Comparison of ENCODE assay signal across 9 cellular contexts in genomic region chr12:50985322-50985721, GRCh38. TPM values are rescaled to one million over a fixed set of nuclear protein-coding genes. Genes with fewer than 3 reads are reported as not detected.
DNase-seq lines count a peak whose midpoint lies in the region; ATAC-seq and TF ChIP-seq lines count a peak whose summit lies in the region.
"Had no signal": no experiment of that assay in that cellular context is flagged by ENCODE, and none has a peak within 500 bp of the region (broad histone marks: within the 10 kb centered on the region; RNA-seq: fewer than 3 reads in every experiment).

No MANE protein-coding gene starts in this region.

- H3K4me1 ChIP-seq in mucosa of rectum (ENCODE audit: control insufficient read depth in 2 of 2, insufficient read depth in 2 of 2, low read length in 2 of 2) (peaks cover 9 to 15% of the 10 kb centered on the region in 2 donors), vagina (peaks cover 28% of the 10 kb centered on the region)

- TF ChIP-seq CTCF in vagina (IDR thresholded peaks at IDR 0.05) = no peak

- no peak overlapping the region for H3K4me3 Mint-ChIP-seq in activated naive CD4-positive, alpha-beta T cell treated with anti-CD3 and anti-CD28 coated beads, Interleukin-2, amount 10 ng/mL, durations not matched to agents 7 days and 5 days

- DNase-seq in activated naive CD4-positive, alpha-beta T cell treated with anti-CD3 and anti-CD28 coated beads, Interleukin-2, amount 50 U/mL, for 72 hours (ENCODE audit: low spot score in 2 of 2) = no peak
- no peak for DNase-seq in activated naive CD4-positive, alpha-beta T cell treated with anti-CD3 and anti-CD28 coated beads, Interleukin-2, amount 10 ng/mL, durations not matched to agents 7 days and 5 days
- DNase-seq in epithelial cell of prostate (ENCODE audit: low read depth, low spot score) = no peak
- DNase-seq in vagina (ENCODE audit: extremely low spot score in 2 of 2) = no peak
- DNase-seq in NCI-H2029 (lab: John Stamatoyannopoulos, UW) = no peak
- no peak for DNase-seq in NCI-H510A treated with DMSO at 0.1 percent for 48 hours (lab: John Stamatoyannopoulos, UW)

- intact Hi-C loops in vagina (cut with DNase I) = loop anchor here (10.0 kb wide), 2 partner anchors 61 to 161 kb away; a partner anchor contains a TSS

- H3K36me3 ChIP-seq in mucosa of rectum (ENCODE audit: control insufficient read depth in 2 of 2, insufficient read depth in 2 of 2, low read length in 2 of 2) (peaks cover 11 to 13% of the 10 kb centered on the region in 2 donors), vagina (peaks cover 0 to 23% of the 10 kb centered on the region in 2 donors)

- no peaks in the 10 kb centered on the region for H3K27me3 Mint-ChIP-seq in activated naive CD4-positive, alpha-beta T cell treated with anti-CD3 and anti-CD28 coated beads, Interleukin-2, amount 10 ng/mL, durations not matched to agents 7 days and 5 days

- CTCF ChIA-PET in activated naive CD4-positive, alpha-beta T cell treated with anti-CD3 and anti-CD28 coated beads, Interleukin-2, amount 10 ng/mL, durations not matched to agents 7 days and 5 days (lab: Charles Lee) = interaction anchor here (1.3 to 5.6 kb wide), 5 partner anchors 23 to 219 kb away, joined by 3 to 52 read pairs (median 14); partner anchors contain the start of gene ATF1

- no peaks in the 10 kb centered on the region for H3K9me3 Mint-ChIP-seq in activated naive CD4-positive, alpha-beta T cell treated with anti-CD3 and anti-CD28 coated beads, Interleukin-2, amount 50 U/mL, for 72 hours
- H3K9me3 Mint-ChIP-seq in activated naive CD4-positive, alpha-beta T cell treated with anti-CD3 and anti-CD28 coated beads, Interleukin-2, amount 10 ng/mL, durations not matched to agents 7 days and 5 days = no peaks in the 10 kb centered on the region

- ATAC-seq in activated naive CD4-positive, alpha-beta T cell treated with anti-CD3 and anti-CD28 coated beads, Interleukin-2, amount 50 U/mL, for 72 hours = peak; percentile 61 to 68
- no peak for ATAC-seq in HG03342 (IDR thresholded peaks at IDR 0.05; ENCODE audit: unreplicated experiment)

- H3K4me3 ChIP-seq in mucosa of rectum (ENCODE audit: low read length in 2 of 2) (no peak overlapping the region), vagina (no peak overlapping the region)

- H3K27ac ChIP-seq in epithelial cell of prostate = peak overlapping the region; percentile 64
- H3K27ac ChIP-seq in mucosa of rectum (ENCODE audit: low read depth in 2 of 2, low read length in 2 of 2) = peak overlapping the region; percentile 5 to 45
- peak overlapping the region; percentile 59 for H3K27ac ChIP-seq in vagina
- H3K27ac ChIP-seq: C4-2B had no signal

- H3K4me1 Mint-ChIP-seq in activated naive CD4-positive, alpha-beta T cell treated with anti-CD3 and anti-CD28 coated beads, Interleukin-2, amount 10 ng/mL, durations not matched to agents 7 days and 5 days = peaks cover 12% of the 10 kb centered on the region

- peaks cover 0 to 14% of the 10 kb centered on the region in 2 donors for H3K36me3 Mint-ChIP-seq in activated naive CD4-positive, alpha-beta T cell treated with anti-CD3 and anti-CD28 coated beads, Interleukin-2, amount 50 U/mL, for 72 hours
- H3K36me3 Mint-ChIP-seq in activated naive CD4-positive, alpha-beta T cell treated with anti-CD3 and anti-CD28 coated beads, Interleukin-2, amount 10 ng/mL, durations not matched to agents 7 days and 5 days = peaks cover 18% of the 10 kb centered on the region

- no peaks in the 10 kb centered on the region for H3K27me3 ChIP-seq in mucosa of rectum (ENCODE audit: control insufficient read depth in 2 of 2, insufficient read depth in 2 of 2, low read length in 2 of 2)
- H3K27me3 ChIP-seq in vagina = no peaks in the 10 kb centered on the region

- peak overlapping the region in 1 of 2 donors; percentile 28 for H3K27ac Mint-ChIP-seq in activated naive CD4-positive, alpha-beta T cell treated with anti-CD3 and anti-CD28 coated beads, Interleukin-2, amount 50 U/mL, for 72 hours
- no peak overlapping the region for H3K27ac Mint-ChIP-seq in activated naive CD4-positive, alpha-beta T cell treated with anti-CD3 and anti-CD28 coated beads, Interleukin-2, amount 10 ng/mL, durations not matched to agents 7 days and 5 days

- no peak overlapping the region for H3K9ac ChIP-seq in mucosa of rectum (ENCODE audit: low read depth in 1 of 2, low read length in 2 of 2)

- no peak for TF ChIP-seq POLR2A in vagina (IDR thresholded peaks at IDR 0.05)

- H3K9me3 ChIP-seq in mucosa of rectum (ENCODE audit: control insufficient read depth in 2 of 2, low read length in 2 of 2) (no peaks in the 10 kb centered on the region), vagina (no peaks in the 10 kb centered on the region)

RNA-seq across cellular contexts. Expression of gene HIGD1C, which starts 33.0 kb away (rescaled TPM):
- total RNA-seq in activated naive CD4-positive, alpha-beta T cell treated with anti-CD3 and anti-CD28 coated beads, Interleukin-2, amount 50 U/mL, for 72 hours = not detected
- total RNA-seq in vagina = not detected

RNA-seq across cellular contexts. Expression of gene SLC11A2, which starts 40.9 kb away (rescaled TPM):
- 10 to 100 TPM; 34.4 to 38.4 TPM for total RNA-seq in activated naive CD4-positive, alpha-beta T cell treated with anti-CD3 and anti-CD28 coated beads, Interleukin-2, amount 50 U/mL, for 72 hours
- total RNA-seq in vagina = 40.8 TPM
